1 cellular context compared by ENCODE assay signal in the genomic region with DNA sequence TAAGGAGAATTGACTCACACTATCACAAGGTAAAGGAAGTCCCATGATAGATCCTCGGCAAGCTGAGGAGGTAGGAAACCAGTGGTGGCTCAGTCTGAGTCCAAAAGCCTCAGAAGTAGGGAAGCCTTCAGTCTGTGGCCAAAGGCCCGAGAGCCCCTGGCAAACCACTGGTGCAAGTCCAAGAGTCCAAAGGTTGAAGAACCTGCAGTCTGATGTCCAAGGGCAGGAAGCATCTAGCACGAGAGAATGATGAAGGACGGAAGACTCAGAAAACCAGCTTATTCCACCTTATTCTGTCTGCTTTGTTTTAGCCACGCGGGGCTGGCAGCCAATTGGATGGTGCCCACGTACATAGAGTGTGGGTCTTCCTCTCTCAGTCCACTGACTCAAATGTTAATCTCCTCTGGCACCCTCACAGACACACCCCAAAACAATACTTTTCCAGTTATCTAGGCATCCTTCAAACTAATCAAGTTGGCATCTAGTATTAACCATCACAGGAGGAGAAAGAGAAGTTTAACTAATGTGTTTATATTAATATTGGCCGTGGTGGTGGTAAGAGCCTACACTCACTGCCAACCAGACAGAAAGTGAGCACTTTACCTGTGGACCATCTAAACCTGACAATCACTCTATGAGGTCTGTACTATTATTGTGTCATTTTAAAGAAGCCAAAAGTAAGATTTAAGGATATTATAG.
TF ChIP-seq lines count a peak whose summit lies in the region.

No MANE protein-coding gene starts in this region.

TF ChIP-seq in SK-N-SH treated with all-trans-retinoic acid at 6 μM for 48 hours, 23 proteins besides CTCF, POLR2A, EP300 and RAD21:
- TF ChIP-seq CSDC2 (CRISPR knock-in tag; IDR thresholded peaks at IDR 0.05) (no peak), ZNF8 (CRISPR knock-in tag; IDR thresholded peaks at IDR 0.05) (no peak), RARB (CRISPR knock-in tag; IDR thresholded peaks at IDR 0.05) (no peak), POU6F1 (CRISPR knock-in tag; IDR thresholded peaks at IDR 0.05; ENCODE audit: borderline replicate concordance, low read depth) (no peak), ESRRG (CRISPR knock-in tag; IDR thresholded peaks at IDR 0.05) (no peak), SNAI2 (CRISPR knock-in tag; IDR thresholded peaks at IDR 0.05) (no peak)
- TF ChIP-seq, protein P1, sequence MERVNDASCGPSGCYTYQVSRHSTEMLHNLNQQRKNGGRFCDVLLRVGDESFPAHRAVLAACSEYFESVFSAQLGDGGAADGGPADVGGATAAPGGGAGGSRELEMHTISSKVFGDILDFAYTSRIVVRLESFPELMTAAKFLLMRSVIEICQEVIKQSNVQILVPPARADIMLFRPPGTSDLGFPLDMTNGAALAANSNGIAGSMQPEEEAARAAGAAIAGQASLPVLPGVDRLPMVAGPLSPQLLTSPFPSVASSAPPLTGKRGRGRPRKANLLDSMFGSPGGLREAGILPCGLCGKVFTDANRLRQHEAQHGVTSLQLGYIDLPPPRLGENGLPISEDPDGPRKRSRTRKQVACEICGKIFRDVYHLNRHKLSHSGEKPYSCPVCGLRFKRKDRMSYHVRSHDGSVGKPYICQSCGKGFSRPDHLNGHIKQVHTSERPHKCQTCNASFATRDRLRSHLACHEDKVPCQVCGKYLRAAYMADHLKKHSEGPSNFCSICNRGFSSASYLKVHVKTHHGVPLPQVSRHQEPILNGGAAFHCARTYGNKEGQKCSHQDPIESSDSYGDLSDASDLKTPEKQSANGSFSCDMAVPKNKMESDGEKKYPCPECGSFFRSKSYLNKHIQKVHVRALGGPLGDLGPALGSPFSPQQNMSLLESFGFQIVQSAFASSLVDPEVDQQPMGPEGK (CRISPR knock-in tag; IDR thresholded peaks at IDR 0.05; ENCODE audit: borderline replicate concordance): no peak
